Comparison of ENCODE assay signal across 13 cellular contexts in genomic region chr9:116844621-116845020, GRCh38.
"Had no signal": no experiment of that assay in that cellular context is flagged by ENCODE, and none has a peak within 500 bp of the region (broad histone marks: within the 10 kb centered on the region; RNA-seq: fewer than 3 reads in every experiment).

No MANE protein-coding gene starts in this region.

- H3K27ac ChIP-seq: tibial artery, WERI-Rb-1 had no signal

- H3K9me3 ChIP-seq: tibial artery had no signal

- ATAC-seq: activated CD8-positive, alpha-beta T cell treated with anti-CD3 and anti-CD28 coated beads for 36 hours; left colon; naive thymus-derived CD8-positive, alpha-beta T cell had no signal

- H3K36me3 Mint-ChIP-seq: activated naive CD8-positive, alpha-beta T cell treated with anti-CD3 and anti-CD28 coated beads, Interleukin-2, amount 10 ng/mL, durations not matched to agents 7 days and 5 days; naive thymus-derived CD8-positive, alpha-beta T cell had no signal

- H3K4me3 Mint-ChIP-seq: activated CD8-positive, alpha-beta T cell treated with anti-CD3 and anti-CD28 coated beads for 36 hours; activated naive CD8-positive, alpha-beta T cell treated with anti-CD3 and anti-CD28 coated beads, Interleukin-2, amount 10 ng/mL, durations not matched to agents 7 days and 5 days; naive thymus-derived CD8-positive, alpha-beta T cell had no signal

- H3K27me3 ChIP-seq: tibial artery had no signal

- H3K9me3 Mint-ChIP-seq: activated CD8-positive, alpha-beta T cell treated with anti-CD3 and anti-CD28 coated beads for 36 hours; activated naive CD8-positive, alpha-beta T cell treated with anti-CD3 and anti-CD28 coated beads, Interleukin-2, amount 10 ng/mL, durations not matched to agents 7 days and 5 days had no signal

- H3K4me3 ChIP-seq: lung, smooth muscle cell, tibial artery had no signal

- H3K4me2 ChIP-seq: smooth muscle cell had no signal

- H3K27me3 Mint-ChIP-seq: activated CD8-positive, alpha-beta T cell treated with anti-CD3 and anti-CD28 coated beads for 36 hours; activated naive CD8-positive, alpha-beta T cell treated with anti-CD3 and anti-CD28 coated beads, Interleukin-2, amount 10 ng/mL, durations not matched to agents 7 days and 5 days had no signal

- H3K4me1 Mint-ChIP-seq: activated naive CD8-positive, alpha-beta T cell treated with anti-CD3 and anti-CD28 coated beads, Interleukin-2, amount 10 ng/mL, durations not matched to agents 7 days and 5 days; naive thymus-derived CD8-positive, alpha-beta T cell had no signal

- H3K27ac Mint-ChIP-seq: activated CD8-positive, alpha-beta T cell treated with anti-CD3 and anti-CD28 coated beads for 36 hours; activated naive CD8-positive, alpha-beta T cell treated with anti-CD3 and anti-CD28 coated beads, Interleukin-2, amount 10 ng/mL, durations not matched to agents 7 days and 5 days; naive thymus-derived CD8-positive, alpha-beta T cell had no signal

- H3K36me3 ChIP-seq: tibial artery had no signal

- DNase-seq: activated CD4-positive, alpha-beta T cell treated with anti-CD3 and anti-CD28 coated beads for 4 hours; activated CD8-positive, alpha-beta memory T cell treated with anti-CD3 and anti-CD28 coated beads, Interleukin-2, amount 50 U/mL, for 4 hours; activated CD8-positive, alpha-beta T cell treated with anti-CD3 and anti-CD28 coated beads for 36 hours; activated naive CD8-positive, alpha-beta T cell treated with anti-CD3 and anti-CD28 coated beads, Interleukin-2, amount 10 ng/mL, durations not matched to agents 7 days and 5 days; left colon; naive thymus-derived CD8-positive, alpha-beta T cell; nucleus accumbens; right cardiac atrium; T1000; tibial artery; WERI-Rb-1 had no signal
